In genomic region chr2:129491251-129491817, GRCh38 we compare ENCODE assay signal across 16 cellular contexts.
"Had no signal": no experiment of that assay in that cellular context is flagged by ENCODE, and none has a peak within 500 bp of the region (broad histone marks: within the 10 kb centered on the region; RNA-seq: fewer than 3 reads in every experiment).

No MANE protein-coding gene starts in this region.

- H3K27ac ChIP-seq: dorsolateral prefrontal cortex, psoas muscle, sigmoid colon, skin epidermis had no signal

- H3K27me3 ChIP-seq: sigmoid colon had no signal

- DNase-seq: cortex of kidney; dorsolateral prefrontal cortex; effector CD8-positive, alpha-beta T cell; foreskin melanocyte; head of caudate nucleus; hippocampal formation; left colon; mammary epithelial cell; occipital lobe; psoas muscle; sigmoid colon; stimulated activated CD4-positive, alpha-beta T cell treated with anti-CD3 and anti-CD28 coated beads, Interleukin-12 subunit alpha, Interleukin-12 subunit beta, amount 100 ng/mL, for 4 hours; stimulated activated naive CD4-positive, alpha-beta T cell; trophoblast cell had no signal

- H3K4me3 Mint-ChIP-seq: natural killer cell treated with Interleukin-12 subunit alpha and Interleukin-12 subunit beta and Interleukin-15 and Interleukin-18, amount 100 ng/mL, for 72 hours had no signal

- H3K4me1 ChIP-seq: sigmoid colon had no signal

- H3K36me3 Mint-ChIP-seq: natural killer cell treated with Interleukin-12 subunit alpha and Interleukin-12 subunit beta and Interleukin-15 and Interleukin-18, amount 100 ng/mL, for 72 hours had no signal

- H3K4me3 ChIP-seq: dorsolateral prefrontal cortex, psoas muscle, sigmoid colon, skin epidermis had no signal

- H3K36me3 ChIP-seq: sigmoid colon had no signal

- H3K27me3 Mint-ChIP-seq: natural killer cell treated with Interleukin-12 subunit alpha and Interleukin-12 subunit beta and Interleukin-15 and Interleukin-18, amount 100 ng/mL, for 72 hours had no signal

- H3K9me3 Mint-ChIP-seq: natural killer cell treated with Interleukin-12 subunit alpha and Interleukin-12 subunit beta and Interleukin-15 and Interleukin-18, amount 100 ng/mL, for 72 hours had no signal

- H3K9me3 ChIP-seq: psoas muscle, sigmoid colon had no signal

- H3K27ac Mint-ChIP-seq: natural killer cell treated with Interleukin-12 subunit alpha and Interleukin-12 subunit beta and Interleukin-15 and Interleukin-18, amount 100 ng/mL, for 72 hours had no signal
